ENCODE assay signal across 8 cellular contexts in genomic region chr4:70993181-70994068, GRCh38. TPM values are rescaled to one million over a fixed set of nuclear protein-coding genes. Genes with fewer than 3 reads are reported as not detected.
DNase-seq lines count a peak whose midpoint lies in the region; TF ChIP-seq lines count a peak whose summit lies in the region.

DCK (plus strand) TSS chr4:70993649; CDS start chr4:70993836, 187 bp downstream.

- peak within 1 kb of the TSS; percentile 87 for H3K4me3 ChIP-seq in endocrine pancreas (ENCODE audit: control insufficient read depth, insufficient read depth, low read length)
- H3K4me3 ChIP-seq in mesendoderm (ENCODE audit: low read length), result peak within 1 kb of the TSS; percentile 88

- DNase-seq in COLO829 (ENCODE audit: low spot score) (peak; percentile 85), GM20000 (ENCODE audit: low spot score) (peak; percentile 94), HS-5 (ENCODE audit: low read depth) (peak; percentile 66), NOMO-1 (lab: John Stamatoyannopoulos, UW; ENCODE audit: unreplicated experiment in 2 of 2) (peak; percentile 85 to 96), mesendoderm (peak; percentile 96)
- peak; percentile 78 to 87 (median 78) for DNase-seq in activated CD8-positive, alpha-beta memory T cell treated with anti-CD3 and anti-CD28 coated beads for 48 hours (ENCODE audit: low read depth in 2 of 3, low spot score in 2 of 3)
- DNase-seq in stimulated activated CD8-positive, alpha-beta memory T cell treated with anti-CD3 and anti-CD28 coated beads, Interleukin-12 subunit alpha, Interleukin-12 subunit beta, amount 100 ng/mL, for 4 hours (ENCODE audit: low read depth), result peak; percentile 76

- H3K4ac ChIP-seq in mesendoderm (ENCODE audit: low read depth, low read length), result peak within 1 kb of the TSS; percentile 61

- H3K36me3 ChIP-seq in endocrine pancreas (ENCODE audit: control insufficient read depth, insufficient read depth, low read length) (no peaks in the 10 kb centered on the region), mesendoderm (ENCODE audit: control insufficient read depth, insufficient read depth, low read length) (no peaks in the 10 kb centered on the region)

- H3K9me3 ChIP-seq in endocrine pancreas (ENCODE audit: control insufficient read depth, low read length), result no peaks in the 10 kb centered on the region

- H3K27ac ChIP-seq in mesendoderm (ENCODE audit: low read depth, low read length), result peak within 1 kb of the TSS; percentile 49

- H3K56ac ChIP-seq in mesendoderm (ENCODE audit: low read length), result peak within 1 kb of the TSS; percentile 99

- H3K4me2 ChIP-seq in mesendoderm (ENCODE audit: low read length), result peak within 1 kb of the TSS; percentile 29

- H3K18ac ChIP-seq in mesendoderm (ENCODE audit: low read length), result peak within 1 kb of the TSS; percentile 11

- no CpG with 5 or more reads among the region's 74 CpGs for WGBS in mesendoderm (ENCODE audit: extremely low coverage, insufficient coverage, low lambda C conversion rate)

- peaks cover 12% of the 10 kb centered on the region for H3K4me1 ChIP-seq in endocrine pancreas (ENCODE audit: control insufficient read depth, insufficient read depth, low read length)
- H3K4me1 ChIP-seq in mesendoderm (ENCODE audit: control insufficient read depth, low read depth, low read length), result peaks cover 4% of the 10 kb centered on the region

- peak within 1 kb of the TSS; percentile 29 for H3K23ac ChIP-seq in mesendoderm (ENCODE audit: low read length)

- peaks cover 5% of the 10 kb centered on the region for H3K79me1 ChIP-seq in mesendoderm (ENCODE audit: low read length)

- no peak within 1 kb of the TSS for H4K8ac ChIP-seq in mesendoderm (ENCODE audit: low read depth, low read length)

- no peak for TF ChIP-seq CTCF in GM20000 (IDR thresholded peaks at IDR 0.05; ENCODE audit: extremely low read depth, missing control alignments)

- H3K27me3 ChIP-seq in endocrine pancreas (ENCODE audit: control insufficient read depth, insufficient read depth, low read length), result no peaks in the 10 kb centered on the region
- H3K27me3 ChIP-seq in mesendoderm (ENCODE audit: insufficient read depth, low read length, poor library complexity), result no peaks in the 10 kb centered on the region

- H2BK5ac ChIP-seq in mesendoderm (ENCODE audit: low read length), result peak within 1 kb of the TSS; percentile 27

- peak within 1 kb of the TSS; percentile 25 for H2AK5ac ChIP-seq in mesendoderm (ENCODE audit: low read length)

- H3K79me2 ChIP-seq in mesendoderm (ENCODE audit: control insufficient read depth, insufficient read depth, low read length), result peaks cover 29% of the 10 kb centered on the region

- H4K5ac ChIP-seq in mesendoderm (ENCODE audit: low read length), result peak within 1 kb of the TSS; percentile 91

- H3K9ac ChIP-seq in endocrine pancreas (ENCODE audit: control insufficient read depth, insufficient read depth, low read length) (peak within 1 kb of the TSS; percentile 97), mesendoderm (ENCODE audit: low read length) (peak within 1 kb of the TSS; percentile 99)

- no peak within 1 kb of the TSS for H2BK15ac ChIP-seq in mesendoderm (replicated peaks; ENCODE audit: low read depth)

- no peak within 1 kb of the TSS for H2BK120ac ChIP-seq in mesendoderm (ENCODE audit: low read depth, low read length)

RNA-seq across cellular contexts. Expression of gene DCK, which starts in this region (rescaled TPM):
- polyA plus RNA-seq in mesendoderm (2013, experiment 1 of 2), result 13.1 TPM
- polyA plus RNA-seq in mesendoderm (2013, experiment 2 of 2), result 13.9 TPM

Comparison
In these comparisons a context has a peak if more than half of its experiments do, and no peak if none do; other contexts are left out.
1. Peak in every context shown above with its lines: DNase-seq, H3K4me3 ChIP-seq and H3K27ac ChIP-seq.